ENCODE assay signal across 2 cellular contexts in the genomic region with DNA sequence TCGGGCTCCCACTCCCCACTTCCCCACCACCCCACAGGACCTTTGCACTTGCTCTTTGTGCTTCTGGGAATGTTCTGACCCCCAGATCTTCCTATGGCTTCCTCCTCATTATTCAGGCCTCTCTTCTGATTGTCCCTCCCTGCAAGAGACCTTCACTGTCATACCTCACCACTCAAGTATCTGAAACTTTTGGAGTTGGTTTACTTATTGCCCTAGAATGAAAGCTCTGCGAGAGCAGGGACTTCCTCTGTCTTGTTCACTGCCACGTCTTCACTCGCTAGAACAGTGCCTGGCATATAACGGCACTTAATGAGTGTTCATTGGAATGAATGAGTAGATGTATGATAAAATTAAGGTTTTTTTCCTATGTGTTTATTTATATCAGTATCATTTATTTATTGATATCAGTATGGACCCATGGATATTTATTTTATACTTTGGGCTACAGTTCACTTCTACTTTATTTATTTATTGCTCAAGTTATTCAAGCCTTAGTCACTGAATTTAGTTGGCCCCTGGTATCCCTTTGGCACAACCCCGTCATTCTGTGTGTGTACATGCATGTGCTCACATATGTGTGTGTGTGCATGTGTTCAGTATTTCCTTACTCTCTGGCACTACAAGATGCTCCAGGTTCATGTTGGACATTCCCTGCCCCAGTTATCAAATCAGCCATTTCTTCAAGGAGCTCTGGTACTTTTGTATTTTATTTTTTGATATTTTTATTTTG.
TF ChIP-seq lines count a peak whose summit lies in the region.

No MANE protein-coding gene starts in this region.

TF ChIP-seq in IMR-90, 13 proteins besides CTCF, POLR2A, EP300 and RAD21:
- TF ChIP-seq, protein P1, sequence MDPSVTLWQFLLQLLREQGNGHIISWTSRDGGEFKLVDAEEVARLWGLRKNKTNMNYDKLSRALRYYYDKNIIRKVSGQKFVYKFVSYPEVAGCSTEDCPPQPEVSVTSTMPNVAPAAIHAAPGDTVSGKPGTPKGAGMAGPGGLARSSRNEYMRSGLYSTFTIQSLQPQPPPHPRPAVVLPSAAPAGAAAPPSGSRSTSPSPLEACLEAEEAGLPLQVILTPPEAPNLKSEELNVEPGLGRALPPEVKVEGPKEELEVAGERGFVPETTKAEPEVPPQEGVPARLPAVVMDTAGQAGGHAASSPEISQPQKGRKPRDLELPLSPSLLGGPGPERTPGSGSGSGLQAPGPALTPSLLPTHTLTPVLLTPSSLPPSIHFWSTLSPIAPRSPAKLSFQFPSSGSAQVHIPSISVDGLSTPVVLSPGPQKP (IDR thresholded peaks at IDR 0.05; ENCODE audit: borderline replicate concordance, low read depth, low read length), result no peak
- no peak for TF ChIP-seq FOS (IDR thresholded peaks at IDR 0.05; ENCODE audit: low read depth, low read length)
- TF ChIP-seq RCOR1 (IDR thresholded peaks at IDR 0.05; ENCODE audit: insufficient replicate concordance, low read length), result no peak
- TF ChIP-seq MAFK (IDR thresholded peaks at IDR 0.05; ENCODE audit: low read depth, low read length), result no peak
- no peak for TF ChIP-seq MAZ (IDR thresholded peaks at IDR 0.05; ENCODE audit: borderline replicate concordance, low read depth, low read length)
- no peak for TF ChIP-seq CHD1 (IDR thresholded peaks at IDR 0.05; ENCODE audit: low read depth, low read length)
- no peak for TF ChIP-seq RFX5 (IDR thresholded peaks at IDR 0.05; ENCODE audit: low read depth, low read length)
- TF ChIP-seq MXI1 (IDR thresholded peaks at IDR 0.05; ENCODE audit: borderline replicate concordance, low read depth, low read length), result no peak
- no peak for TF ChIP-seq CEBPB (IDR thresholded peaks at IDR 0.05; ENCODE audit: low read depth, low read length)
- no peak for TF ChIP-seq NFE2L2 (IDR thresholded peaks at IDR 0.05; ENCODE audit: low read depth, low read length)
- TF ChIP-seq BHLHE40 (IDR thresholded peaks at IDR 0.05; ENCODE audit: low read depth, low read length), result no peak
- TF ChIP-seq, protein P2, sequence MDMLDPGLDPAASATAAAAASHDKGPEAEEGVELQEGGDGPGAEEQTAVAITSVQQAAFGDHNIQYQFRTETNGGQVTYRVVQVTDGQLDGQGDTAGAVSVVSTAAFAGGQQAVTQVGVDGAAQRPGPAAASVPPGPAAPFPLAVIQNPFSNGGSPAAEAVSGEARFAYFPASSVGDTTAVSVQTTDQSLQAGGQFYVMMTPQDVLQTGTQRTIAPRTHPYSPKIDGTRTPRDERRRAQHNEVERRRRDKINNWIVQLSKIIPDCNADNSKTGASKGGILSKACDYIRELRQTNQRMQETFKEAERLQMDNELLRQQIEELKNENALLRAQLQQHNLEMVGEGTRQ (IDR thresholded peaks at IDR 0.05; ENCODE audit: low read depth, low read length), result no peak
- no peak for TF ChIP-seq SMC3 (IDR thresholded peaks at IDR 0.05; ENCODE audit: low read depth, low read length)

TF ChIP-seq in GM23338, 12 proteins besides CTCF, POLR2A, EP300 and RAD21 (continued from another document):
- TF ChIP-seq, protein P3, sequence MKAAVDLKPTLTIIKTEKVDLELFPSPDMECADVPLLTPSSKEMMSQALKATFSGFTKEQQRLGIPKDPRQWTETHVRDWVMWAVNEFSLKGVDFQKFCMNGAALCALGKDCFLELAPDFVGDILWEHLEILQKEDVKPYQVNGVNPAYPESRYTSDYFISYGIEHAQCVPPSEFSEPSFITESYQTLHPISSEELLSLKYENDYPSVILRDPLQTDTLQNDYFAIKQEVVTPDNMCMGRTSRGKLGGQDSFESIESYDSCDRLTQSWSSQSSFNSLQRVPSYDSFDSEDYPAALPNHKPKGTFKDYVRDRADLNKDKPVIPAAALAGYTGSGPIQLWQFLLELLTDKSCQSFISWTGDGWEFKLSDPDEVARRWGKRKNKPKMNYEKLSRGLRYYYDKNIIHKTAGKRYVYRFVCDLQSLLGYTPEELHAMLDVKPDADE (IDR thresholded peaks at IDR 0.05), result no peak
- TF ChIP-seq, protein P4, sequence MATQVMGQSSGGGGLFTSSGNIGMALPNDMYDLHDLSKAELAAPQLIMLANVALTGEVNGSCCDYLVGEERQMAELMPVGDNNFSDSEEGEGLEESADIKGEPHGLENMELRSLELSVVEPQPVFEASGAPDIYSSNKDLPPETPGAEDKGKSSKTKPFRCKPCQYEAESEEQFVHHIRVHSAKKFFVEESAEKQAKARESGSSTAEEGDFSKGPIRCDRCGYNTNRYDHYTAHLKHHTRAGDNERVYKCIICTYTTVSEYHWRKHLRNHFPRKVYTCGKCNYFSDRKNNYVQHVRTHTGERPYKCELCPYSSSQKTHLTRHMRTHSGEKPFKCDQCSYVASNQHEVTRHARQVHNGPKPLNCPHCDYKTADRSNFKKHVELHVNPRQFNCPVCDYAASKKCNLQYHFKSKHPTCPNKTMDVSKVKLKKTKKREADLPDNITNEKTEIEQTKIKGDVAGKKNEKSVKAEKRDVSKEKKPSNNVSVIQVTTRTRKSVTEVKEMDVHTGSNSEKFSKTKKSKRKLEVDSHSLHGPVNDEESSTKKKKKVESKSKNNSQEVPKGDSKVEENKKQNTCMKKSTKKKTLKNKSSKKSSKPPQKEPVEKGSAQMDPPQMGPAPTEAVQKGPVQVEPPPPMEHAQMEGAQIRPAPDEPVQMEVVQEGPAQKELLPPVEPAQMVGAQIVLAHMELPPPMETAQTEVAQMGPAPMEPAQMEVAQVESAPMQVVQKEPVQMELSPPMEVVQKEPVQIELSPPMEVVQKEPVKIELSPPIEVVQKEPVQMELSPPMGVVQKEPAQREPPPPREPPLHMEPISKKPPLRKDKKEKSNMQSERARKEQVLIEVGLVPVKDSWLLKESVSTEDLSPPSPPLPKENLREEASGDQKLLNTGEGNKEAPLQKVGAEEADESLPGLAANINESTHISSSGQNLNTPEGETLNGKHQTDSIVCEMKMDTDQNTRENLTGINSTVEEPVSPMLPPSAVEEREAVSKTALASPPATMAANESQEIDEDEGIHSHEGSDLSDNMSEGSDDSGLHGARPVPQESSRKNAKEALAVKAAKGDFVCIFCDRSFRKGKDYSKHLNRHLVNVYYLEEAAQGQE (IDR thresholded peaks at IDR 0.05; ENCODE audit: unreplicated experiment), result no peak
- TF ChIP-seq JUNB (IDR thresholded peaks at IDR 0.05; ENCODE audit: unreplicated experiment), result no peak
- TF ChIP-seq EZH2 (IDR thresholded peaks at IDR 0.05; ENCODE audit: low read depth, unreplicated experiment), result no peak
- TF ChIP-seq STAT1 (IDR thresholded peaks at IDR 0.05; ENCODE audit: unreplicated experiment), result no peak
- TF ChIP-seq NANOG (IDR thresholded peaks at IDR 0.05; ENCODE audit: borderline replicate concordance), result no peak
- TF ChIP-seq ZNF331 (CRISPR knock-in tag; IDR thresholded peaks at IDR 0.05; ENCODE audit: low read depth), result no peak
- TF ChIP-seq, protein P5, sequence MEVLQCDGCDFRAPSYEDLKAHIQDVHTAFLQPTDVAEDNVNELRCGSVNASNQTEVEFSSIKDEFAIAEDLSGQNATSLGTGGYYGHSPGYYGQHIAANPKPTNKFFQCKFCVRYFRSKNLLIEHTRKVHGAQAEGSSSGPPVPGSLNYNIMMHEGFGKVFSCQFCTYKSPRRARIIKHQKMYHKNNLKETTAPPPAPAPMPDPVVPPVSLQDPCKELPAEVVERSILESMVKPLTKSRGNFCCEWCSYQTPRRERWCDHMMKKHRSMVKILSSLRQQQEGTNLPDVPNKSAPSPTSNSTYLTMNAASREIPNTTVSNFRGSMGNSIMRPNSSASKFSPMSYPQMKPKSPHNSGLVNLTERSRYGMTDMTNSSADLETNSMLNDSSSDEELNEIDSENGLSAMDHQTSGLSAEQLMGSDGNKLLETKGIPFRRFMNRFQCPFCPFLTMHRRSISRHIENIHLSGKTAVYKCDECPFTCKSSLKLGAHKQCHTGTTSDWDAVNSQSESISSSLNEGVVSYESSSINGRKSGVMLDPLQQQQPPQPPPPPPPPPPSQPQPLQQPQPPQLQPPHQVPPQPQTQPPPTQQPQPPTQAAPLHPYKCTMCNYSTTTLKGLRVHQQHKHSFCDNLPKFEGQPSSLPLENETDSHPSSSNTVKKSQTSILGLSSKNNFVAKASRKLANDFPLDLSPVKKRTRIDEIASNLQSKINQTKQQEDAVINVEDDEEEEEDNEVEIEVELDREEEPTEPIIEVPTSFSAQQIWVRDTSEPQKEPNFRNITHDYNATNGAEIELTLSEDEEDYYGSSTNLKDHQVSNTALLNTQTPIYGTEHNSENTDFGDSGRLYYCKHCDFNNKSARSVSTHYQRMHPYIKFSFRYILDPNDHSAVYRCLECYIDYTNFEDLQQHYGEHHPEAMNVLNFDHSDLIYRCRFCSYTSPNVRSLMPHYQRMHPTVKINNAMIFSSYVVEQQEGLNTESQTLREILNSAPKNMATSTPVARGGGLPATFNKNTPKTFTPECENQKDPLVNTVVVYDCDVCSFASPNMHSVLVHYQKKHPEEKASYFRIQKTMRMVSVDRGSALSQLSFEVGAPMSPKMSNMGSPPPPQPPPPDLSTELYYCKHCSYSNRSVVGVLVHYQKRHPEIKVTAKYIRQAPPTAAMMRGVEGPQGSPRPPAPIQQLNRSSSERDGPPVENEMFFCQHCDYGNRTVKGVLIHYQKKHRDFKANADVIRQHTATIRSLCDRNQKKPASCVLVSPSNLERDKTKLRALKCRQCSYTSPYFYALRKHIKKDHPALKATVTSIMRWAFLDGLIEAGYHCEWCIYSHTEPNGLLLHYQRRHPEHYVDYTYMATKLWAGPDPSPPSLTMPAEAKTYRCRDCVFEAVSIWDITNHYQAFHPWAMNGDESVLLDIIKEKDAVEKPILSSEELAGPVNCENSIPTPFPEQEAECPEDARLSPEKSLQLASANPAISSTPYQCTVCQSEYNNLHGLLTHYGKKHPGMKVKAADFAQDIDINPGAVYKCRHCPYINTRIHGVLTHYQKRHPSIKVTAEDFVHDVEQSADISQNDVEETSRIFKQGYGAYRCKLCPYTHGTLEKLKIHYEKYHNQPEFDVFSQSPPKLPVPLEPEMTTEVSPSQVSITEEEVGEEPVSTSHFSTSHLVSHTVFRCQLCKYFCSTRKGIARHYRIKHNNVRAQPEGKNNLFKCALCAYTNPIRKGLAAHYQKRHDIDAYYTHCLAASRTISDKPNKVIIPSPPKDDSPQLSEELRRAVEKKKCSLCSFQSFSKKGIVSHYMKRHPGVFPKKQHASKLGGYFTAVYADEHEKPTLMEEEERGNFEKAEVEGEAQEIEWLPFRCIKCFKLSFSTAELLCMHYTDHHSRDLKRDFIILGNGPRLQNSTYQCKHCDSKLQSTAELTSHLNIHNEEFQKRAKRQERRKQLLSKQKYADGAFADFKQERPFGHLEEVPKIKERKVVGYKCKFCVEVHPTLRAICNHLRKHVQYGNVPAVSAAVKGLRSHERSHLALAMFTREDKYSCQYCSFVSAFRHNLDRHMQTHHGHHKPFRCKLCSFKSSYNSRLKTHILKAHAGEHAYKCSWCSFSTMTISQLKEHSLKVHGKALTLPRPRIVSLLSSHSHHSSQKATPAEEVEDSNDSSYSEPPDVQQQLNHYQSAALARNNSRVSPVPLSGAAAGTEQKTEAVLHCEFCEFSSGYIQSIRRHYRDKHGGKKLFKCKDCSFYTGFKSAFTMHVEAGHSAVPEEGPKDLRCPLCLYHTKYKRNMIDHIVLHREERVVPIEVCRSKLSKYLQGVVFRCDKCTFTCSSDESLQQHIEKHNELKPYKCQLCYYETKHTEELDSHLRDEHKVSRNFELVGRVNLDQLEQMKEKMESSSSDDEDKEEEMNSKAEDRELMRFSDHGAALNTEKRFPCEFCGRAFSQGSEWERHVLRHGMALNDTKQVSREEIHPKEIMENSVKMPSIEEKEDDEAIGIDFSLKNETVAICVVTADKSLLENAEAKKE (CRISPR knock-in tag; IDR thresholded peaks at IDR 0.05), result no peak
- TF ChIP-seq ZNF114 (CRISPR knock-in tag; IDR thresholded peaks at IDR 0.05), result no peak
- TF ChIP-seq CREB1 (CRISPR knock-in tag; IDR thresholded peaks at IDR 0.05; ENCODE audit: low read depth), result no peak
